Comparison of ENCODE assay signal across 16 cellular contexts in the genomic region with DNA sequence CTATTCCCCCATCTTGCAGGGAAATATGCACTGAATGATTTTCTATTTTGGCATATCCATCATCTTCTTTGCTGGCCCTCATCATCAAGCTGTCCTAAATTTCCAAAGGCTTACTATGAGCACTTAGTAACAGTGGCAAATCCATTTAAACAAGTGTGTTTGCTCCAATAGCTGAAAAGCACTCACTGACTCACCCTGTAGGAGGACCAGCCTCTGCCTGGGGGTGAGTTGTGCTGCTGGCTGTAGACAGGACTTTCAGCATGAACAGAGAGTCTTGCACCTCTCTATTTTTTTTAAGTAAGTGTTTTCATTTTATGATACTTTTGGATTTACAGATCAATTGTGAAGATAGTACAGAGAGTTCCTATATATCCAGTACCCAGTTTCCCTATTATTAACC.
"Had no signal": no experiment of that assay in that cellular context is flagged by ENCODE, and none has a peak within 500 bp of the region (broad histone marks: within the 10 kb centered on the region; RNA-seq: fewer than 3 reads in every experiment).

No MANE protein-coding gene starts in this region.

- H3K27ac ChIP-seq: adrenal gland, coronary artery, gastrocnemius medialis, heart left ventricle, neural progenitor cell, ovary, sigmoid colon, WERI-Rb-1 had no signal

- ATAC-seq: gastrocnemius medialis; heart left ventricle; left colon; stimulated activated naive CD8-positive, alpha-beta T cell treated with anti-CD3 and anti-CD28 coated beads, Interleukin-15, amount 100 ng/mL, for 72 hours had no signal

- H3K4me1 ChIP-seq: adrenal gland, gastrocnemius medialis, heart left ventricle, sigmoid colon had no signal

- H3K36me3 ChIP-seq: adrenal gland, gastrocnemius medialis, heart left ventricle, neural progenitor cell, ovary, sigmoid colon, WERI-Rb-1 had no signal

- H2AFZ ChIP-seq: neural progenitor cell had no signal

- H3K27me3 ChIP-seq: adrenal gland, gastrocnemius medialis, neural progenitor cell, ovary, sigmoid colon had no signal

- H3K9ac ChIP-seq: neural progenitor cell had no signal

- DNase-seq: activated CD4-positive, alpha-beta memory T cell treated with anti-CD3 and anti-CD28 coated beads for 36 hours; activated effector memory CD4-positive, alpha-beta T cell treated with Interleukin-2 at 50 U/mL for 16 hours; activated T-cell treated with anti-CD3 and anti-CD28 coated beads, Interleukin-2, amount 50 U/mL, for 24 hours; adrenal gland; gastrocnemius medialis; heart left ventricle; left colon; midbrain; ovary; sigmoid colon; stimulated activated CD4-positive, alpha-beta T cell treated with anti-CD3 and anti-CD28 coated beads, Interleukin-1b, Interleukin-23, amount 100 ng/mL, for 48 hours; stimulated activated naive CD8-positive, alpha-beta T cell treated with anti-CD3 and anti-CD28 coated beads, Interleukin-15, amount 100 ng/mL, for 72 hours; WERI-Rb-1 had no signal

- H3K4me3 ChIP-seq: adrenal gland, coronary artery, gastrocnemius medialis, heart left ventricle, lung, neural progenitor cell, ovary, sigmoid colon had no signal

- H3K4me2 ChIP-seq: neural progenitor cell had no signal

- H3K9me3 ChIP-seq: adrenal gland, gastrocnemius medialis, heart left ventricle, ovary, sigmoid colon had no signal
